ENCODE assay signal across 20 cellular contexts in the genomic region with DNA sequence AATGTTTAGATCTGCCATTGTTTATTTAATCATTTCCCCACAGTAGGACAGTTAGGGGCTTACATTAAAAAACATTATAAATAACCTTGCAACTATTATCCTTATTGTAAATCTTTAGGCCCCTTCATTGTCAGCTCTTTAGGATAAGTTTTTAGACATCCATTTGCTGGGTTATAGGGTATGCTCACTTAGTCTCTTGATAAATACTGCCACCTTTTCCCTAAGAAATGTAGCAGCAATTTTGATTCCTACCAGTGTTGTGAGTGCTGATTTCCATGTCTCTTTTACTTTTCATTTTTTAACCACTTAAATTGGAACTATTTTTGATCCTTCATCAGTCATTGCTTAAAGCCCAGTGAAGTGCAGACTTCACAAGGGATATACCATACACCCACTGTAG.
DNase-seq lines count a peak whose midpoint lies in the region; FAIRE-seq and TF ChIP-seq lines count a peak whose summit lies in the region.
"Had no signal": no experiment of that assay in that cellular context is flagged by ENCODE, and none has a peak within 500 bp of the region (broad histone marks: within the 10 kb centered on the region; RNA-seq: fewer than 3 reads in every experiment).

No MANE protein-coding gene starts in this region.

- H3K27ac ChIP-seq in Karpas-422 (ENCODE audit: low read length), result no peak overlapping the region
- H3K27ac ChIP-seq: GM23248 had no signal

- H3K4me3 Mint-ChIP-seq in chondrocyte (ENCODE audit: unreplicated experiment), result no peak overlapping the region
- H3K4me3 Mint-ChIP-seq in osteocyte (ENCODE audit: unreplicated experiment), result no peak overlapping the region
- H3K4me3 Mint-ChIP-seq: CD14-positive monocyte; CD4-positive, alpha-beta memory T cell; IgD-negative memory B cell had no signal

- H3K9me2 ChIP-seq in Karpas-422 (replicated peaks; ENCODE audit: insufficient read depth, low read length), result no peaks in the 10 kb centered on the region

- H3K27ac Mint-ChIP-seq in chondrocyte (ENCODE audit: unreplicated experiment), result no peak overlapping the region
- no peak overlapping the region for H3K27ac Mint-ChIP-seq in osteocyte (ENCODE audit: unreplicated experiment)
- H3K27ac Mint-ChIP-seq: CD14-positive monocyte; CD4-positive, alpha-beta memory T cell; IgD-negative memory B cell had no signal

- H3K4me1 Mint-ChIP-seq in chondrocyte (ENCODE audit: low read depth) (peaks cover 7% of the 10 kb centered on the region), osteocyte (ENCODE audit: unreplicated experiment) (peaks cover 9% of the 10 kb centered on the region)
- H3K4me1 Mint-ChIP-seq: CD14-positive monocyte; CD4-positive, alpha-beta memory T cell; IgD-negative memory B cell had no signal

- peak; percentile 88 for FAIRE-seq in G401.6 (lab: Jason Lieb, UNC)
- FAIRE-seq: GM12892, GM18507, H54, HepG2 had no signal

- H3K4me1 ChIP-seq in Karpas-422 (ENCODE audit: low read length), result no peaks in the 10 kb centered on the region

- no peaks in the 10 kb centered on the region; the same call in 1 of the 2 replicates for H3K27me3 ChIP-seq in Karpas-422 (ENCODE audit: low read length)

- no peaks in the 10 kb centered on the region for H3K36me3 Mint-ChIP-seq in chondrocyte (ENCODE audit: low read depth)
- peaks cover 3% of the 10 kb centered on the region for H3K36me3 Mint-ChIP-seq in osteocyte (ENCODE audit: unreplicated experiment)
- H3K36me3 Mint-ChIP-seq: CD14-positive monocyte; CD4-positive, alpha-beta memory T cell had no signal

- H3K4me3 ChIP-seq in Karpas-422 (ENCODE audit: low read length), result no peak overlapping the region
- H3K4me3 ChIP-seq: GM23248 had no signal

- H2AFZ ChIP-seq in Karpas-422 (ENCODE audit: low read length), result no peak overlapping the region
- H2AFZ ChIP-seq: GM23248 had no signal

- H3K79me2 ChIP-seq in Karpas-422 (ENCODE audit: low read length), result no peaks in the 10 kb centered on the region

- H3K9ac ChIP-seq in Karpas-422 (ENCODE audit: low read length), result no peak overlapping the region
- H3K9ac ChIP-seq: GM23248 had no signal

- no peaks in the 10 kb centered on the region for H4K20me1 ChIP-seq in Karpas-422 (ENCODE audit: insufficient read depth, low read depth, low read length)

- H3K9me3 Mint-ChIP-seq in chondrocyte (ENCODE audit: low read depth) (peaks cover 5% of the 10 kb centered on the region), osteocyte (ENCODE audit: unreplicated experiment) (peaks cover 4% of the 10 kb centered on the region)

- H3K36me3 ChIP-seq in Karpas-422 (ENCODE audit: insufficient read depth, low read length), result no peaks in the 10 kb centered on the region

- no peaks in the 10 kb centered on the region for H3K9me3 ChIP-seq in Karpas-422 (ENCODE audit: low read length)

- H3K27me3 Mint-ChIP-seq in chondrocyte (ENCODE audit: low read depth) (no peaks in the 10 kb centered on the region), osteocyte (ENCODE audit: unreplicated experiment) (no peaks in the 10 kb centered on the region)
- H3K27me3 Mint-ChIP-seq: CD4-positive, alpha-beta memory T cell had no signal

- TF ChIP-seq CTCF in chondrocyte (IDR thresholded peaks at IDR 0.05) (peak; percentile 70), osteocyte (IDR thresholded peaks at IDR 0.05) (peak; percentile 42)

- DNase-seq in M059J (ENCODE audit: low read depth), result peak; percentile 2
- no peak for DNase-seq in chondrocyte (ENCODE audit: low spot score)
- DNase-seq in osteocyte (ENCODE audit: extremely low spot score, unreplicated experiment), result no peak
- no peak for DNase-seq in Karpas-422
- no peak for DNase-seq in activated gamma-delta T cell treated with Interleukin-2 at 50 U/mL for 16 hours
- DNase-seq in DMS 273 treated with DMSO at 0.1 percent for 48 hours (lab: John Stamatoyannopoulos, UW), result no peak
- DNase-seq: ACHN; Calu3; CD4-positive, alpha-beta memory T cell; GDM1; GM23248; HCEC 1CT; KBM-7 had no signal

- no peak overlapping the region for H3K4me2 ChIP-seq in Karpas-422 (ENCODE audit: low read depth, low read length, poor library complexity, severe bottlenecking)
